ENCODE assay signal across 1 cellular context in the genomic region with DNA sequence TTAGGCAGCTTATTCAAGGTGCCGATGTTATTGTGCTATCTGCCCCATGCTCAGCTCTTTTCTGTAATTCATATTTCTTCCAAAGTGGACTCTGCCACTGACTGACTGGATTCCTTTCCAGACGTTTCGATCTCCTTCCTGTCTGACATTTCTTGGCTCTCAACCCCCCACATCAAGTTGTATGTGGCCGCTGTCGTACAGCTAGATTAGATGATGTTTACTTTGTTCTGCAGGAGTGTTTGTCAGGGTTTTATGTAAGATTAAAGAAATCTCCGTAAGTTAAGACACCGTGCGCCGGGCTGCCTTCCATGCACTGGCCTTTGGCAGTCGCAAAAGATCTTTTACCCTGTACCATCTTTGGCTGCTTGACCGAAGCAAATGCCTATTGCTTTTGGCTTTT.
TF ChIP-seq lines count a peak whose summit lies in the region.

No MANE protein-coding gene starts in this region.

TF ChIP-seq in H1, 55 proteins besides CTCF, POLR2A, EP300 and RAD21 (continued from another document):
- TF ChIP-seq GTF2F1 (IDR thresholded peaks at IDR 0.05; ENCODE audit: borderline replicate concordance, low read depth, low read length) (no peak), FOSL1 (IDR thresholded peaks at IDR 0.05; ENCODE audit: insufficient read depth, low read depth, low read length) (no peak), KDM5A (IDR thresholded peaks at IDR 0.05; ENCODE audit: low read length) (no peak), SP2 (IDR thresholded peaks at IDR 0.05; ENCODE audit: low read length) (no peak), SP4 (IDR thresholded peaks at IDR 0.05; ENCODE audit: low read length) (no peak), ASH2L (IDR thresholded peaks at IDR 0.05; ENCODE audit: low read length) (no peak), CBX5 (IDR thresholded peaks at IDR 0.05; ENCODE audit: low read depth, low read length) (no peak), CTBP2 (IDR thresholded peaks at IDR 0.05; ENCODE audit: borderline replicate concordance, insufficient read depth, insufficient read length, low read length) (no peak), MAFK (IDR thresholded peaks at IDR 0.05; ENCODE audit: low read depth, low read length) (no peak), BCL11A (IDR thresholded peaks at IDR 0.05; ENCODE audit: low read depth in 2 of 2, low read length in 2 of 2) (no peak), PHF8 (conservative IDR thresholded peaks at IDR 0.05; ENCODE audit: low read depth, low read length) (no peak), KDM1A (IDR thresholded peaks at IDR 0.05; ENCODE audit: borderline replicate concordance, low read length) (no peak)
- TF ChIP-seq, protein P1, sequence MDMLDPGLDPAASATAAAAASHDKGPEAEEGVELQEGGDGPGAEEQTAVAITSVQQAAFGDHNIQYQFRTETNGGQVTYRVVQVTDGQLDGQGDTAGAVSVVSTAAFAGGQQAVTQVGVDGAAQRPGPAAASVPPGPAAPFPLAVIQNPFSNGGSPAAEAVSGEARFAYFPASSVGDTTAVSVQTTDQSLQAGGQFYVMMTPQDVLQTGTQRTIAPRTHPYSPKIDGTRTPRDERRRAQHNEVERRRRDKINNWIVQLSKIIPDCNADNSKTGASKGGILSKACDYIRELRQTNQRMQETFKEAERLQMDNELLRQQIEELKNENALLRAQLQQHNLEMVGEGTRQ (IDR thresholded peaks at IDR 0.05; ENCODE audit: low read length), result no peak
- TF ChIP-seq, protein P2, sequence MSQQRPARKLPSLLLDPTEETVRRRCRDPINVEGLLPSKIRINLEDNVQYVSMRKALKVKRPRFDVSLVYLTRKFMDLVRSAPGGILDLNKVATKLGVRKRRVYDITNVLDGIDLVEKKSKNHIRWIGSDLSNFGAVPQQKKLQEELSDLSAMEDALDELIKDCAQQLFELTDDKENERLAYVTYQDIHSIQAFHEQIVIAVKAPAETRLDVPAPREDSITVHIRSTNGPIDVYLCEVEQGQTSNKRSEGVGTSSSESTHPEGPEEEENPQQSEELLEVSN (IDR thresholded peaks at IDR 0.05), result no peak
